8 cellular contexts compared by ENCODE assay signal in genomic region chr4:74038161-74039064, GRCh38. TPM values are rescaled to one million over a fixed set of nuclear protein-coding genes. Genes with fewer than 3 reads are reported as not detected.
A peak's percentile ranks its signal among the peaks of the same experiment; 100 is the strongest.
DNase-seq lines count a peak whose midpoint lies in the region; ATAC-seq and TF ChIP-seq lines count a peak whose summit lies in the region.

CXCL3 (minus strand) TSS chr4:74038689; CDS start chr4:74038611, 78 bp downstream.

- intact Hi-C loops in adrenal gland (cut with DNase I), result no loop called here
- intact Hi-C loops in heart left ventricle (cut with DNase I), result loop anchor here in 6 of 10 donors (2.0 to 10.0 kb wide), 7 partner anchors 54 to 311 kb away; partner anchors contain the start of gene CXCL2 (in 2 of the 6)

- H3K27ac ChIP-seq in adrenal gland (peak within 1 kb of the TSS in 3 of 5 donors; percentile 15 to 59 (median 38)), heart left ventricle (peak within 1 kb of the TSS; percentile 25 to 87 (median 77))

- TF ChIP-seq CTCF in adrenal gland (IDR thresholded peaks at IDR 0.05) (peak in 3 of 6 experiments; percentile 31 to 51 (median 43)), heart left ventricle (IDR thresholded peaks at IDR 0.05) (peak in 10 of 12 donors; percentile 14 to 56 (median 44)), omental fat pad (IDR thresholded peaks at IDR 0.05) (peak in 1 of 3 donors; percentile 3)

- WGBS in adrenal gland, 4 donors, result 1 to 3% (median 1%) methylated on average over 20 to 67 of the region's 71 CpGs
- WGBS in heart left ventricle, 4 donors, result 0 to 2% (median 1%) methylated on average over 25 to 68 of the region's 71 CpGs

- H3K36me3 ChIP-seq in adrenal gland (replicated peaks in 1 of 2), result no peaks in the 10 kb centered on the region
- no peaks in the 10 kb centered on the region for H3K36me3 ChIP-seq in heart left ventricle

- H3K9me3 ChIP-seq in adrenal gland (replicated peaks in 1 of 3) (no peaks in the 10 kb centered on the region), heart left ventricle (no peaks in the 10 kb centered on the region)

- peak within 1 kb of the TSS; percentile 47 to 67 (median 54) for H3K4me3 ChIP-seq in adrenal gland
- peak within 1 kb of the TSS; percentile 37 to 83 (median 70) for H3K4me3 ChIP-seq in heart left ventricle

- peak; percentile 19 for DNase-seq in NCI-H748 (lab: John Stamatoyannopoulos, UW; ENCODE audit: unreplicated experiment)
- no peak for DNase-seq in NCI-H748 treated with DMSO at 0.1 percent for 48 hours (lab: John Stamatoyannopoulos, UW)
- DNase-seq in GOT3 (lab: John Stamatoyannopoulos, UW), result peak; percentile 33
- DNase-seq in NCI-H345 treated with DMSO at 0.1 percent for 48 hours (lab: John Stamatoyannopoulos, UW; ENCODE audit: unreplicated experiment), result peak; percentile 31
- peak; percentile 37 to 74 (median 59) for DNase-seq in adrenal gland
- peak; percentile 68 to 89 (median 80) for DNase-seq in heart left ventricle
- peak; percentile 45 for DNase-seq in omental fat pad (ENCODE audit: low spot score)

- peaks cover 0 to 9% of the 10 kb centered on the region in 2 donors for H3K4me1 ChIP-seq in adrenal gland (replicated peaks in 1 of 2)
- peaks cover 0 to 13% (median 3%) of the 10 kb centered on the region in 12 donors for H3K4me1 ChIP-seq in heart left ventricle

- no peak for TF ChIP-seq POLR2A in adrenal gland (IDR thresholded peaks at IDR 0.05)
- TF ChIP-seq POLR2A in heart left ventricle (IDR thresholded peaks at IDR 0.05), result peak in 1 of 2 donors; percentile 22

- H3K27me3 ChIP-seq in adrenal gland (no peaks in the 10 kb centered on the region), heart left ventricle (peaks cover 0 to 9% (median 0%) of the 10 kb centered on the region in 9 donors)

- ATAC-seq in heart left ventricle (peak; percentile 85 to 97 (median 94)), omental fat pad (ENCODE audit: low FRiP score) (peak; percentile 91), HG03139 (IDR thresholded peaks at IDR 0.05; ENCODE audit: unreplicated experiment) (no peak)

RNA-seq across cellular contexts. Expression of gene CXCL3, which starts in this region (rescaled TPM):
- total RNA-seq in adrenal gland (1 to 10 TPM in 1 of 8 donors, under 1 TPM in 4, not detected in 3; 0.42 to 1.5 (median 0.42) TPM), heart left ventricle (1 to 10 TPM in 3 of 9 donors, under 1 TPM in 4, not detected in 2; 0.32 to 8.9 (median 0.97) TPM), omental fat pad (10 to 100 TPM in 2 of 4 donors, 1 to 10 TPM in 2; 1.1 to 26.9 (median 6.7) TPM)
- polyA plus RNA-seq in adrenal gland (1 to 10 TPM in 1 of 3 donors, under 1 TPM in 2; 0.13 to 1.6 (median 0.64) TPM), heart left ventricle (under 1 TPM; 0.69 to 0.80 TPM)

Comparison
In these comparisons a context has a peak if more than half of its experiments do, and no peak if none do; other contexts are left out.
1. intact Hi-C loops: an anchor here in heart left ventricle (2.0 to 10.0 kb wide); none called in adrenal gland.